In genomic region chr16:49492090-49492801, GRCh38 we compare ENCODE assay signal across 8 cellular contexts.
DNase-seq lines count a peak whose midpoint lies in the region; ATAC-seq and TF ChIP-seq lines count a peak whose summit lies in the region.

No MANE protein-coding gene starts in this region.

- POLR2A ChIA-PET in WTC11 (lab: Charles Lee), result interaction anchor here (0.8 kb wide), 1 partner anchor 27 kb away, joined by 4 read pairs; no protein-coding TSS in a partner anchor
- POLR2A ChIA-PET in naive thymus-derived CD4-positive, alpha-beta T cell (lab: Charles Lee), result no interaction called here

- no peaks in the 10 kb centered on the region for H3K9me3 Mint-ChIP-seq in WTC11
- H3K9me3 Mint-ChIP-seq in naive thymus-derived CD4-positive, alpha-beta T cell, result peaks cover 0 to 3% (median 0%) of the 10 kb centered on the region in 11 donors

- no peaks in the 10 kb centered on the region for H3K36me3 ChIP-seq in naive thymus-derived CD4-positive, alpha-beta T cell (ENCODE audit: control insufficient read depth in 2 of 3, insufficient read depth in 3 of 3, low read length in 3 of 3)
- H3K36me3 ChIP-seq in tibial artery, result no peaks in the 10 kb centered on the region

- TF ChIP-seq CTCF in WTC11 (IDR thresholded peaks at IDR 0.05) (peak; percentile 98), epithelial cell of proximal tubule (conservative IDR thresholded peaks at IDR 0.05; ENCODE audit: low read depth, low read length) (peak; percentile 75), tibial artery (IDR thresholded peaks at IDR 0.05) (peak; percentile 83 to 94)

- no peaks in the 10 kb centered on the region for H3K9me3 ChIP-seq in naive thymus-derived CD4-positive, alpha-beta T cell (ENCODE audit: control insufficient read depth in 2 of 3, low read length in 3 of 3)
- H3K9me3 ChIP-seq in tibial artery, result peaks cover 0 to 8% (median 2%) of the 10 kb centered on the region in 3 donors

- H3K4me3 Mint-ChIP-seq in WTC11, result peak overlapping the region; percentile 49; the same call in 1 of the 2 replicates
- peak overlapping the region in 7 of 10 donors; percentile 12 to 66 (median 39) for H3K4me3 Mint-ChIP-seq in naive thymus-derived CD4-positive, alpha-beta T cell

- H3K27ac Mint-ChIP-seq in WTC11, result no peak overlapping the region
- H3K27ac Mint-ChIP-seq in naive thymus-derived CD4-positive, alpha-beta T cell, result no peak overlapping the region

- H3K36me3 Mint-ChIP-seq in WTC11, result no peaks in the 10 kb centered on the region; the same call in 1 of the 2 replicates
- H3K36me3 Mint-ChIP-seq in naive thymus-derived CD4-positive, alpha-beta T cell, result no peaks in the 10 kb centered on the region

- DNase-seq in NCI-H2171 treated with DMSO at 0.1 percent for 48 hours (lab: John Stamatoyannopoulos, UW) (peak; percentile 74), NCI-H2171 (lab: John Stamatoyannopoulos, UW) (no peak), WTC11 (ENCODE audit: low spot score) (peak; percentile 82), epithelial cell of proximal tubule (ENCODE audit: low read depth) (no peak), tibial artery (peak; percentile 32 to 69), NCI-H2227 treated with DMSO at 0.1 percent for 48 hours (lab: John Stamatoyannopoulos, UW) (no peak)
- peak in 8 of 9 donors; percentile 20 to 63 (median 40) for DNase-seq in naive thymus-derived CD4-positive, alpha-beta T cell

- H3K4me1 ChIP-seq in naive thymus-derived CD4-positive, alpha-beta T cell (ENCODE audit: control insufficient read depth in 2 of 2, insufficient read depth in 2 of 2, low read length in 2 of 2), result no peaks in the 10 kb centered on the region
- peaks cover 0 to 15% (median 8%) of the 10 kb centered on the region in 4 donors for H3K4me1 ChIP-seq in tibial artery

- no peaks in the 10 kb centered on the region for H3K27me3 ChIP-seq in naive thymus-derived CD4-positive, alpha-beta T cell (ENCODE audit: control insufficient read depth in 2 of 2, insufficient read depth in 2 of 2, low read length in 2 of 2)
- no peaks in the 10 kb centered on the region for H3K27me3 ChIP-seq in tibial artery

- peaks cover 16% of the 10 kb centered on the region for H3K4me1 Mint-ChIP-seq in WTC11
- peaks cover 0 to 15% (median 6%) of the 10 kb centered on the region in 7 donors for H3K4me1 Mint-ChIP-seq in naive thymus-derived CD4-positive, alpha-beta T cell

- no peak overlapping the region for H3K27ac ChIP-seq in naive thymus-derived CD4-positive, alpha-beta T cell (ENCODE audit: low read depth, low read length)
- H3K27ac ChIP-seq in tibial artery, result no peak overlapping the region

- ATAC-seq in HG03521 (IDR thresholded peaks at IDR 0.05; ENCODE audit: unreplicated experiment), result peak; percentile 66
- peak; percentile 82 for ATAC-seq in WTC11
- ATAC-seq in naive thymus-derived CD4-positive, alpha-beta T cell, result peak; percentile 60

- no peaks in the 10 kb centered on the region for H3K27me3 Mint-ChIP-seq in WTC11 (ENCODE audit: low read depth)
- no peaks in the 10 kb centered on the region for H3K27me3 Mint-ChIP-seq in naive thymus-derived CD4-positive, alpha-beta T cell

- peak overlapping the region; percentile 49 for H3K4me3 ChIP-seq in epithelial cell of proximal tubule (ENCODE audit: low read depth, low read length)
- no peak overlapping the region for H3K4me3 ChIP-seq in naive thymus-derived CD4-positive, alpha-beta T cell (ENCODE audit: low read length)
- peak overlapping the region; percentile 39 to 42 for H3K4me3 ChIP-seq in tibial artery

- CTCF ChIA-PET in WTC11 (lab: Charles Lee), result interaction anchor here (0.9 to 2.7 kb wide), 16 partner anchors 8 to 398 kb away, joined by 3 to 12 read pairs (median 4); no protein-coding TSS in a partner anchor
- CTCF ChIA-PET in naive thymus-derived CD4-positive, alpha-beta T cell (lab: Charles Lee), result interaction anchor here (0.6 kb wide), 1 partner anchor 29 kb away, joined by 4 read pairs; no protein-coding TSS in a partner anchor

- intact Hi-C loops in naive thymus-derived CD4-positive, alpha-beta T cell (cut with micrococcal nuclease), result loop anchor here (1.0 to 2.0 kb wide), 4 partner anchors 29 to 101 kb away; no protein-coding TSS in a partner anchor
- intact Hi-C loops in tibial artery (cut with DNase I; ENCODE audit: low total_unique reads), result loop anchor here (2.0 kb wide), 1 partner anchor 385 kb away; no protein-coding TSS in a partner anchor

TF ChIP-seq in WTC11, 78 proteins besides CTCF, POLR2A, EP300 and RAD21:
- TF ChIP-seq SP1 (CRISPR knock-in tag; conservative IDR thresholded peaks at IDR 0.05), result peak; percentile 45; the same call in 1 of the 2 replicates
- no peak for TF ChIP-seq E2F4 (CRISPR knock-in tag; IDR thresholded peaks at IDR 0.05; ENCODE audit: borderline replicate concordance, low read depth)
- peak; percentile 71 for TF ChIP-seq ZNF423 (CRISPR knock-in tag; IDR thresholded peaks at IDR 0.05)
- peak; percentile 57; the same call in 1 of the 2 replicates for TF ChIP-seq HMGXB4 (CRISPR knock-in tag; IDR thresholded peaks at IDR 0.05)
- TF ChIP-seq ZNF263 (CRISPR knock-in tag; IDR thresholded peaks at IDR 0.05; ENCODE audit: low read depth), result no peak
- no peak for TF ChIP-seq MYBL2 (CRISPR knock-in tag; IDR thresholded peaks at IDR 0.05)
- no peak for TF ChIP-seq PRRX2 (CRISPR knock-in tag; IDR thresholded peaks at IDR 0.05)
- TF ChIP-seq GRHL2 (CRISPR knock-in tag; IDR thresholded peaks at IDR 0.05; ENCODE audit: insufficient replicate concordance, severe bottlenecking), result no peak
- TF ChIP-seq ZNF232 (CRISPR knock-in tag; IDR thresholded peaks at IDR 0.05), result no peak
- TF ChIP-seq FOXJ3 (CRISPR knock-in tag; IDR thresholded peaks at IDR 0.05; ENCODE audit: borderline replicate concordance), result no peak
- no peak for TF ChIP-seq PREB (CRISPR knock-in tag; IDR thresholded peaks at IDR 0.05; ENCODE audit: borderline replicate concordance)
- TF ChIP-seq ATF6 (CRISPR knock-in tag; IDR thresholded peaks at IDR 0.05), result no peak
- TF ChIP-seq ZBTB43 (CRISPR knock-in tag; IDR thresholded peaks at IDR 0.05), result 0 out of 2 replicates have a peak, but pooled peaks have one; percentile 39
- no peak for TF ChIP-seq JUN (CRISPR knock-in tag; IDR thresholded peaks at IDR 0.05)
- TF ChIP-seq OVOL2 (CRISPR knock-in tag; IDR thresholded peaks at IDR 0.05; ENCODE audit: borderline replicate concordance), result no peak
- TF ChIP-seq RELA (CRISPR knock-in tag; IDR thresholded peaks at IDR 0.05; ENCODE audit: borderline replicate concordance), result no peak
TF ChIP-seq in WTC11: peak in this region for 4.

Comparison
In these comparisons a context has a peak if more than half of its experiments do, and no peak if none do; other contexts are left out.
1. DNase-seq: peak in NCI-H2171 treated with DMSO at 0.1 percent for 48 hours (single experiment), WTC11 (single experiment), naive thymus-derived CD4-positive, alpha-beta T cell (8 of 9) and tibial artery (2 of 2); none in NCI-H2171 (single experiment), epithelial cell of proximal tubule (single experiment) and NCI-H2227 treated with DMSO at 0.1 percent for 48 hours (single experiment).
2. Peak in every context shown above with its lines, with median percentiles within 50 percentile points of each other: ATAC-seq and CTCF ChIP-seq.